Comparison of ENCODE assay signal across 8 cellular contexts in genomic region chr17:1108810-1109605, GRCh38.
DNase-seq lines count a peak whose midpoint lies in the region; ATAC-seq and TF ChIP-seq lines count a peak whose summit lies in the region.

No MANE protein-coding gene starts in this region.

- peaks cover 12% of the 10 kb centered on the region for H3K27me3 Mint-ChIP-seq in WTC11 (ENCODE audit: low read depth)

- peak overlapping the region; percentile 72 for H3K4me3 Mint-ChIP-seq in WTC11

- DNase-seq in GM10266 (ENCODE audit: extremely low spot score) (peak; percentile 78), HK-2 (ENCODE audit: unreplicated experiment) (peak; percentile 63), WTC11 (ENCODE audit: low spot score) (peak; percentile 38), caudate nucleus (lab: John Stamatoyannopoulos, UW) (peak in 12 of 61 donors; percentile 24 to 56 (median 38)), hippocampal formation (lab: John Stamatoyannopoulos, UW) (no peak)
- DNase-seq in stimulated activated CD4-positive, alpha-beta T cell treated with anti-CD3 and anti-CD28 coated beads, Interleukin-2, amount 100 ng/mL, for 48 hours = peak; percentile 51 to 54

- H3K9me3 Mint-ChIP-seq in WTC11 = no peaks in the 10 kb centered on the region

- peaks cover 32% of the 10 kb centered on the region for H3K4me1 Mint-ChIP-seq in WTC11

- peaks cover 4% of the 10 kb centered on the region for H3K27me3 ChIP-seq in layer of hippocampus (ENCODE audit: control insufficient read depth, insufficient read depth, low read length)

- no peaks in the 10 kb centered on the region for H3K36me3 Mint-ChIP-seq in WTC11

- POLR2A ChIA-PET in WTC11 (lab: Charles Lee) = no interaction called here

- CTCF ChIA-PET in WTC11 (lab: Charles Lee) = interaction anchor here (0.9 to 2.4 kb wide), 6 partner anchors 13 to 78 kb away, joined by 3 to 18 read pairs (median 5); no protein-coding TSS in a partner anchor

- peak overlapping the region; percentile 62 for H3K27ac ChIP-seq in caudate nucleus (ENCODE audit: low read depth, low read length)
- peak overlapping the region; percentile 65 for H3K27ac ChIP-seq in layer of hippocampus (ENCODE audit: low read depth, low read length)

- no peak for TF ChIP-seq CTCF in GM10266 (IDR thresholded peaks at IDR 0.05; ENCODE audit: control insufficient read depth, insufficient read depth, low read depth, missing control alignments)
- TF ChIP-seq CTCF in WTC11 (IDR thresholded peaks at IDR 0.05) = no peak

- no peak overlapping the region for H3K27ac Mint-ChIP-seq in WTC11

- ATAC-seq in WTC11 = peak; percentile 11
- ATAC-seq in HG03196 (IDR thresholded peaks at IDR 0.05; ENCODE audit: unreplicated experiment) = no peak

TF ChIP-seq in WTC11, 78 proteins besides CTCF, POLR2A, EP300 and RAD21:
- 0 out of 2 replicates have a peak, but pooled peaks have one; percentile 19 for TF ChIP-seq GABPB1 (CRISPR knock-in tag; IDR thresholded peaks at IDR 0.05)
- peak; percentile 42; the same call in 1 of the 2 replicates for TF ChIP-seq TP53 (CRISPR knock-in tag; IDR thresholded peaks at IDR 0.05)
- TF ChIP-seq TCF7 (CRISPR knock-in tag; IDR thresholded peaks at IDR 0.05; ENCODE audit: low read depth) = 0 out of 2 replicates have a peak, but pooled peaks have one; percentile 51
- no peak for TF ChIP-seq ZNF512 (CRISPR knock-in tag; IDR thresholded peaks at IDR 0.05; ENCODE audit: borderline replicate concordance)
TF ChIP-seq in WTC11: peak in this region for 3.

Comparison
In these comparisons a context has a peak if more than half of its experiments do, and no peak if none do; other contexts are left out.
1. DNase-seq: peak in GM10266 (single experiment), HK-2 (single experiment), WTC11 (single experiment) and stimulated activated CD4-positive, alpha-beta T cell treated with anti-CD3 and anti-CD28 coated beads, Interleukin-2, amount 100 ng/mL, for 48 hours (2 of 2); none in hippocampal formation (0 of 2).